15 cellular contexts compared by ENCODE assay signal in genomic region chr5:310941-311434, GRCh38. TPM values are rescaled to one million over a fixed set of nuclear protein-coding genes. Genes with fewer than 3 reads are reported as not detected.
DNase-seq lines count a peak whose midpoint lies in the region; ATAC-seq and TF ChIP-seq lines count a peak whose summit lies in the region.
"Had no signal": no experiment of that assay in that cellular context is flagged by ENCODE, and none has a peak within 500 bp of the region (broad histone marks: within the 10 kb centered on the region; RNA-seq: fewer than 3 reads in every experiment).

No MANE protein-coding gene starts in this region.

- TF ChIP-seq CTCF in right atrium auricular region (IDR thresholded peaks at IDR 0.05) (no peak), left ventricle myocardium inferior (IDR thresholded peaks at IDR 0.05; ENCODE audit: borderline replicate concordance) (no peak), body of pancreas (IDR thresholded peaks at IDR 0.05) (no peak), glutamatergic neuron (IDR thresholded peaks at IDR 0.05; ENCODE audit: partially characterized antibody, unreplicated experiment) (no peak)

- H3K9me3 ChIP-seq in right atrium auricular region (no peaks in the 10 kb centered on the region), left ventricle myocardium inferior (replicated peaks) (no peaks in the 10 kb centered on the region), body of pancreas (no peaks in the 10 kb centered on the region)
- H3K9me3 ChIP-seq: ovary had no signal

- intact Hi-C loops in left ventricle myocardium inferior (cut with micrococcal nuclease) (no loop called here), body of pancreas (cut with DNase I) (no loop called here)

- 57 to 58% methylated on average over 14 to 16 of the region's 16 CpGs for WGBS in body of pancreas, 2 donors

- no peaks in the 10 kb centered on the region for H3K27me3 ChIP-seq in right atrium auricular region
- no peaks in the 10 kb centered on the region for H3K27me3 ChIP-seq in left ventricle myocardium inferior (ENCODE audit: low read depth)
- H3K27me3 ChIP-seq in body of pancreas: no peaks in the 10 kb centered on the region
- H3K27me3 ChIP-seq: ovary had no signal

- H3K4me1 ChIP-seq in right atrium auricular region (no peaks in the 10 kb centered on the region), left ventricle myocardium inferior (peaks cover 45% of the 10 kb centered on the region), body of pancreas (peaks cover 17% of the 10 kb centered on the region)

- TF ChIP-seq POLR2A in body of pancreas (IDR thresholded peaks at IDR 0.05): no peak

- no peak overlapping the region for H3K4me3 ChIP-seq in right atrium auricular region
- no peak overlapping the region for H3K4me3 ChIP-seq in left ventricle myocardium inferior
- no peak overlapping the region for H3K4me3 ChIP-seq in body of pancreas
- H3K4me3 ChIP-seq: ovary had no signal

- H3K27ac ChIP-seq in right atrium auricular region: no peak overlapping the region
- no peak overlapping the region for H3K27ac ChIP-seq in left ventricle myocardium inferior (replicated peaks)
- peak overlapping the region; percentile 9 to 65 (median 54) for H3K27ac ChIP-seq in body of pancreas
- H3K27ac ChIP-seq: ovary had no signal

- peak; percentile 88 for ATAC-seq in body of pancreas

- peaks cover 3% of the 10 kb centered on the region for H3K4me1 Mint-ChIP-seq in glutamatergic neuron (ENCODE audit: low read depth, unreplicated experiment)
- H3K4me1 Mint-ChIP-seq: activated B cell treated with CpG ODN at 0.5 μM for 24 hours; activated naive CD4-positive, alpha-beta T cell treated with anti-CD3 and anti-CD28 coated beads, Interleukin-2, amount 50 U/mL, for 24 hours had no signal

- no peaks in the 10 kb centered on the region for H3K27me3 Mint-ChIP-seq in glutamatergic neuron (ENCODE audit: unreplicated experiment)
- H3K27me3 Mint-ChIP-seq: activated B cell treated with CpG ODN at 0.5 μM for 24 hours; activated naive CD4-positive, alpha-beta T cell treated with anti-CD3 and anti-CD28 coated beads, Interleukin-2, amount 50 U/mL, for 24 hours; CD8-positive, alpha-beta memory T cell had no signal

- no peak overlapping the region for H3K4me3 Mint-ChIP-seq in glutamatergic neuron (ENCODE audit: unreplicated experiment)
- H3K4me3 Mint-ChIP-seq: activated B cell treated with CpG ODN at 0.5 μM for 24 hours; activated naive CD4-positive, alpha-beta T cell treated with anti-CD3 and anti-CD28 coated beads, Interleukin-2, amount 50 U/mL, for 24 hours had no signal

- H3K36me3 ChIP-seq in right atrium auricular region (peaks cover 49% of the 10 kb centered on the region), left ventricle myocardium inferior (peaks cover 52% of the 10 kb centered on the region), body of pancreas (replicated peaks in 1 of 2; ENCODE audit: insufficient read depth in 1 of 2, low read depth in 2 of 2) (peaks cover 5 to 11% of the 10 kb centered on the region in 2 donors)
- H3K36me3 ChIP-seq: ovary had no signal

- peaks cover 2% of the 10 kb centered on the region for H3K9me3 Mint-ChIP-seq in glutamatergic neuron (ENCODE audit: unreplicated experiment)
- H3K9me3 Mint-ChIP-seq: activated B cell treated with CpG ODN at 0.5 μM for 24 hours; activated naive CD4-positive, alpha-beta T cell treated with anti-CD3 and anti-CD28 coated beads, Interleukin-2, amount 50 U/mL, for 24 hours; CD8-positive, alpha-beta memory T cell had no signal

- no peaks in the 10 kb centered on the region for H3K36me3 Mint-ChIP-seq in glutamatergic neuron (ENCODE audit: unreplicated experiment)

- DNase-seq in right atrium auricular region (ENCODE audit: low spot score): peak; percentile 16
- DNase-seq in left ventricle myocardium inferior: no peak
- peak in 2 of 4 donors; percentile 29 to 66 for DNase-seq in body of pancreas
- DNase-seq in left kidney (ENCODE audit: low read depth, low spot score): peak; percentile 82
- no peak for DNase-seq in stimulated activated naive CD4-positive, alpha-beta T cell treated with Interleukin-2 at 50 U/mL for 16 hours (lab: John Stamatoyannopoulos, UW)
- DNase-seq in NCI-H187 treated with DMSO at 0.1 percent for 48 hours (lab: John Stamatoyannopoulos, UW): no peak
- DNase-seq in DMS 273 (lab: John Stamatoyannopoulos, UW; ENCODE audit: unreplicated experiment): no peak
- DNase-seq in glutamatergic neuron: no peak
- DNase-seq: activated B cell treated with CpG ODN at 0.5 μM for 24 hours; CD8-positive, alpha-beta memory T cell; NCI-H1694; NCI-H510A treated with DMSO at 0.1 percent for 48 hours; ovary; substantia nigra had no signal

- no peak overlapping the region for H3K27ac Mint-ChIP-seq in glutamatergic neuron (ENCODE audit: unreplicated experiment)
- H3K27ac Mint-ChIP-seq: activated B cell treated with CpG ODN at 0.5 μM for 24 hours; activated naive CD4-positive, alpha-beta T cell treated with anti-CD3 and anti-CD28 coated beads, Interleukin-2, amount 50 U/mL, for 24 hours had no signal

RNA-seq across cellular contexts. Expression of gene AHRR, which starts 10.5 kb away (rescaled TPM):
- under 1 TPM; 0.12 to 0.30 TPM for total RNA-seq in right atrium auricular region
- 1.4 TPM for total RNA-seq in left ventricle myocardium inferior
- total RNA-seq in body of pancreas: under 1 TPM; 0.26 to 0.33 TPM
- total RNA-seq in glutamatergic neuron (ENCODE audit: unreplicated experiment): 2.0 TPM

RNA-seq across cellular contexts. Expression of gene PDCD6, which starts 39.5 kb away (rescaled TPM):
- total RNA-seq in right atrium auricular region (10 to 100 TPM; 38.1 to 46.1 TPM), left ventricle myocardium inferior (34.2 TPM), body of pancreas (10 to 100 TPM; 43.1 to 49.4 TPM), glutamatergic neuron (ENCODE audit: unreplicated experiment) (56.9 TPM)

Comparison
In these comparisons a context has a peak if more than half of its experiments do, and no peak if none do; other contexts are left out.
1. DNase-seq: peak in right atrium auricular region (single experiment) and left kidney (single experiment); none in left ventricle myocardium inferior (single experiment), stimulated activated naive CD4-positive, alpha-beta T cell treated with Interleukin-2 at 50 U/mL for 16 hours (single experiment), NCI-H187 treated with DMSO at 0.1 percent for 48 hours (single experiment), DMS 273 (single experiment) and glutamatergic neuron (single experiment).
2. H3K27ac ChIP-seq: peak in body of pancreas (4 of 4); none in right atrium auricular region (0 of 2) and left ventricle myocardium inferior (single experiment).